Comparison of ENCODE assay signal across 10 cellular contexts in the genomic region with DNA sequence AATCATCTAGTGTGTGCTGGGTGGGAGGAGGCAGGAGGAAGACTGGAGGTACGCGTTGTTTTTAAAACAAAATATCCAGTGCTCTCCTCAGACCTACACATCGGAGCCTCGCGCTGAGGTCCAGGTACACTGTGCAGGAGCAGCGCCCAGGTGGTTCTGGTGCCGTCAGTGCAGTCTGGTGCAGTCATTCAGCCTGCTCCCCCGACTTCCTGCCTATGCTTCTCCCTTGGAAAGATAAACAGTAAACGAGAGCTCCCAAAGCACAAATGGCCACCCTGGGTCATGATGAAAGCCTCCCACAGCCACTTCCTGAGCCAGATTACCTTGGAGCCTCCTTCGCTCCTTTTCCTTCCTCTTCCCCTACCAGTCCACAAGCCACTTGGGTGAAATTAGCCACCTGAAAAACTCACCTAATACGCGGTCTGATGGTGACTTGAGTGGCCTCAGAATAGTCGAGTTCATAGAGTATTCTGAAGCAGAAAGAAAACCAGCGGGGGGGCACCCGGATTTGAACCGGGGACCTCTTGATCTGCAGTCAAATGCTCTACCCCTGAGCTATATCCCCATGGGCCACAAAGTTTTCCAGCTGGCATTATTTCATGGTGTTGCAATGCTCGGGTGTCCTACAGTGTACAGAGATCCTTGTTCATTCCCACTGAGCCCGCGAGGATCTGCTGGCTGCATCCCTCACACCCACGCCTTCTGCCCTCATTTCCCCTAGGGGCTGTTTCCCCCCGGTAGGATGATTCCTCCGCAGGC.
DNase-seq lines count a peak whose midpoint lies in the region; ATAC-seq, FAIRE-seq and TF ChIP-seq lines count a peak whose summit lies in the region.
"Had no signal": no experiment of that assay in that cellular context is flagged by ENCODE, and none has a peak within 500 bp of the region (broad histone marks: within the 10 kb centered on the region; RNA-seq: fewer than 3 reads in every experiment).

No MANE protein-coding gene starts in this region.

- DNase-seq in GOT3 (lab: John Stamatoyannopoulos, UW) (peak; percentile 69), NCI-H2171 treated with DMSO at 0.1 percent for 48 hours (lab: John Stamatoyannopoulos, UW) (peak; percentile 79), endodermal cell (peak; percentile 95), omental fat pad (ENCODE audit: low spot score) (no peak), D721Med (ENCODE audit: insufficient read length, low spot score) (no peak), NCI-H1417 treated with DMSO at 0.1 percent for 48 hours (lab: John Stamatoyannopoulos, UW) (no peak), GDM1 (lab: John Stamatoyannopoulos, UW) (no peak)
- DNase-seq: NCI-H2081 had no signal

- ATAC-seq in omental fat pad (ENCODE audit: low FRiP score), result peak; percentile 48
- ATAC-seq in HG02884 (IDR thresholded peaks at IDR 0.05; ENCODE audit: unreplicated experiment), result no peak

- no peaks in the 10 kb centered on the region for H3K4me1 ChIP-seq in endodermal cell (ENCODE audit: control insufficient read depth, insufficient read depth, low read length)

- H3K36me3 ChIP-seq in endodermal cell (ENCODE audit: control insufficient read depth, insufficient read depth, low read length), result no peaks in the 10 kb centered on the region

- H3K9me3 Mint-ChIP-seq in endodermal cell, result peaks cover 3% of the 10 kb centered on the region

- no peaks in the 10 kb centered on the region for H3K27me3 ChIP-seq in endodermal cell (ENCODE audit: control insufficient read depth, insufficient read depth, low read length, poor library complexity, severe bottlenecking)

- H3K27me3 Mint-ChIP-seq in endodermal cell (ENCODE audit: insufficient read depth), result peaks cover 32% of the 10 kb centered on the region

- H3K9me3 ChIP-seq in endodermal cell (ENCODE audit: control insufficient read depth, low read length), result no peaks in the 10 kb centered on the region

- no peak overlapping the region for H3K27ac ChIP-seq in endodermal cell (ENCODE audit: low read depth, low read length)

- no peak for FAIRE-seq in D721Med (lab: Jason Lieb, UNC)
- FAIRE-seq: islet of Langerhans had no signal

- H3K36me3 Mint-ChIP-seq in endodermal cell (ENCODE audit: low read depth), result no peaks in the 10 kb centered on the region

- no peak overlapping the region for H3K9ac ChIP-seq in endodermal cell (ENCODE audit: extremely low read depth, low read length, poor library complexity, severe bottlenecking)

- H3K27ac Mint-ChIP-seq in endodermal cell, result peak overlapping the region; percentile 16

- WGBS in endodermal cell (ENCODE audit: insufficient coverage in 1 of 2, insufficient read length in 1 of 2), 2 experiments, result 66% methylated on average over 15 to 22 of the region's 22 CpGs

- TF ChIP-seq CTCF in endodermal cell (conservative IDR thresholded peaks at IDR 0.05), result no peak
- TF ChIP-seq CTCF in omental fat pad (IDR thresholded peaks at IDR 0.05), result no peak
- no peak for TF ChIP-seq CTCF in D721Med (IDR thresholded peaks at IDR 0.05; ENCODE audit: insufficient read depth, missing control alignments)

- peaks cover 8% of the 10 kb centered on the region for H3K4me1 Mint-ChIP-seq in endodermal cell

- peak overlapping the region; percentile 57 for H3K4me3 Mint-ChIP-seq in endodermal cell

- H3K4me3 ChIP-seq in endodermal cell (ENCODE audit: low read length), result no peak overlapping the region

Comparison
In these comparisons a context has a peak if more than half of its experiments do, and no peak if none do; other contexts are left out.
1. DNase-seq: peak in GOT3 (single experiment), NCI-H2171 treated with DMSO at 0.1 percent for 48 hours (single experiment) and endodermal cell (single experiment); none in omental fat pad (single experiment), D721Med (single experiment), NCI-H1417 treated with DMSO at 0.1 percent for 48 hours (single experiment) and GDM1 (single experiment).